Comparison of ENCODE assay signal across 8 cellular contexts in genomic region chr17:50560185-50560824, GRCh38. TPM values are rescaled to one million over a fixed set of nuclear protein-coding genes. Genes with fewer than 3 reads are reported as not detected.
A peak's percentile ranks its signal among the peaks of the same experiment; 100 is the strongest.
DNase-seq lines count a peak whose midpoint lies in the region; ATAC-seq and TF ChIP-seq lines count a peak whose summit lies in the region.

TSS of gene CACNA1G (plus strand) at chr17:50560715. CDS start at chr17:50561460, 745 bp downstream.

- ATAC-seq in GM23338 (peak; percentile 70), omental fat pad (ENCODE audit: low FRiP score) (peak; percentile 85)

- H3K4me2 ChIP-seq in GM23338: peak within 1 kb of the TSS; percentile 96
- peak within 1 kb of the TSS; percentile 82 for H3K4me2 ChIP-seq in KMS-11

- peak within 1 kb of the TSS; percentile 86 for H3K4me3 Mint-ChIP-seq in GM23338

- 0 out of 2 replicates have a peak, but pooled peaks cover 9% of the 10 kb centered on the region for H3F3A ChIP-seq in GM23338 (replicated peaks; ENCODE audit: low read depth)

- TF ChIP-seq CTCF in GM23338 (conservative IDR thresholded peaks at IDR 0.05; ENCODE audit: low read depth in 2 of 2): no peak
- TF ChIP-seq CTCF in KMS-11 (conservative IDR thresholded peaks at IDR 0.05; ENCODE audit: low read depth, low read length): no peak
- TF ChIP-seq CTCF in omental fat pad (IDR thresholded peaks at IDR 0.05): no peak

- no peaks in the 10 kb centered on the region for H3K9me2 ChIP-seq in GM23338 (ENCODE audit: insufficient read depth)

- H3K79me2 ChIP-seq in GM23338 (replicated peaks; ENCODE audit: insufficient read depth): no peaks in the 10 kb centered on the region
- no peaks in the 10 kb centered on the region for H3K79me2 ChIP-seq in KMS-11 (ENCODE audit: insufficient read depth, low read depth)

- H3K27me3 Mint-ChIP-seq in GM23338 (ENCODE audit: insufficient read depth, low read depth, poor library complexity): peaks cover 55% of the 10 kb centered on the region

- H3K4me1 ChIP-seq in GM23338 (ENCODE audit: insufficient read depth): peaks cover 26% of the 10 kb centered on the region
- peaks cover 9% of the 10 kb centered on the region for H3K4me1 ChIP-seq in KMS-11 (ENCODE audit: low read depth, poor library complexity, severe bottlenecking)
- H3K4me1 ChIP-seq in SJCRH30: peaks cover 7% of the 10 kb centered on the region

- H4K20me1 ChIP-seq in GM23338 (replicated peaks; ENCODE audit: insufficient read depth) (no peaks in the 10 kb centered on the region; the same call in none of the 2 replicates), KMS-11 (ENCODE audit: insufficient read depth) (no peaks in the 10 kb centered on the region)

- H3K4me1 Mint-ChIP-seq in GM23338: peaks cover 40% of the 10 kb centered on the region

- H2AFZ ChIP-seq in GM23338: peak within 1 kb of the TSS; percentile 97
- peak within 1 kb of the TSS; percentile 84 for H2AFZ ChIP-seq in KMS-11 (ENCODE audit: low read depth)

- no peaks in the 10 kb centered on the region for H3K36me3 ChIP-seq in GM23338 (ENCODE audit: insufficient read depth)
- H3K36me3 ChIP-seq in KMS-11 (ENCODE audit: insufficient read depth): no peaks in the 10 kb centered on the region
- no peaks in the 10 kb centered on the region for H3K36me3 ChIP-seq in SJCRH30

- H3K36me3 Mint-ChIP-seq in GM23338 (ENCODE audit: low read depth): no peaks in the 10 kb centered on the region

- H3K27me3 ChIP-seq in GM23338 (ENCODE audit: insufficient read depth): peaks cover 74% of the 10 kb centered on the region
- H3K27me3 ChIP-seq in KMS-11 (ENCODE audit: insufficient read depth, low read depth): peaks cover 48% of the 10 kb centered on the region
- H3K27me3 ChIP-seq in SJCRH30: no peaks in the 10 kb centered on the region

- H3K9me3 Mint-ChIP-seq in GM23338: no peaks in the 10 kb centered on the region

- H3K4me3 ChIP-seq in GM23338 (peak within 1 kb of the TSS; percentile 62), KMS-11 (IDR thresholded peaks at IDR 0.05; ENCODE audit: insufficient read depth, low read depth, low read length) (no peak within 1 kb of the TSS), SJCRH30 (peak within 1 kb of the TSS; percentile 67)

- DNase-seq in EH (ENCODE audit: low read depth) (peak; percentile 83), GM23338 (ENCODE audit: low spot score) (peak; percentile 98), SJCRH30 (peak; percentile 91 to 93), globus pallidus (ENCODE audit: low spot score) (peak; percentile 70), omental fat pad (ENCODE audit: low spot score) (peak; percentile 69), substantia nigra (lab: John Stamatoyannopoulos, UW) (peak in 46 of 49 donors; percentile 15 to 93 (median 62))
- DNase-seq in activated gamma-delta T cell treated with anti-CD3 and anti-CD28 coated beads, Interleukin-2, amount 50 U/mL, for 16 hours (ENCODE audit: low read depth): peak; percentile 68

- peak within 1 kb of the TSS; percentile 82 for H3K27ac Mint-ChIP-seq in GM23338

- H3K27ac ChIP-seq in GM23338 (ENCODE audit: low read depth) (peak within 1 kb of the TSS; percentile 52; the same call in 1 of the 2 replicates), KMS-11 (no peak within 1 kb of the TSS), SJCRH30 (no peak within 1 kb of the TSS), substantia nigra (ENCODE audit: low read depth, low read length, poor library complexity, severe bottlenecking) (no peak within 1 kb of the TSS)

- H3K9ac ChIP-seq in KMS-11: no peak within 1 kb of the TSS

- H3K9me3 ChIP-seq in SJCRH30 (replicated peaks): no peaks in the 10 kb centered on the region

TF ChIP-seq in GM23338, 12 proteins besides CTCF, POLR2A, EP300 and RAD21:
- no peak for TF ChIP-seq ETS1 (IDR thresholded peaks at IDR 0.05)
- peak; percentile 67 for TF ChIP-seq POLR2AphosphoS5 (IDR thresholded peaks at IDR 0.05; ENCODE audit: low read depth)

RNA-seq across cellular contexts. Expression of gene CACNA1G, which starts in this region (rescaled TPM):
- 3.6 and 5.1 TPM in 2 replicates for total RNA-seq in GM23338 (2014; rRNA removed; shearing (Covaris generic))
- 1.1 and 1.4 TPM in 2 replicates for polyA plus RNA-seq in GM23338 (2016; fragmentation: Nextera tagmentation; extraction: Ambion mirVana)
- total RNA-seq in SJCRH30 (2014; rRNA removed; shearing (Covaris generic)): 3.5 and 4.2 TPM in 2 replicates
- 1 to 10 TPM in 2 of 4 donors, under 1 TPM in 2; 0.32 to 3.8 (median 1.2) TPM for total RNA-seq in omental fat pad
